8 cellular contexts compared by ENCODE assay signal in genomic region chr7:5528815-5529442, GRCh38. TPM values are rescaled to one million over a fixed set of nuclear protein-coding genes. Genes with fewer than 3 reads are reported as not detected.
DNase-seq lines count a peak whose midpoint lies in the region; ATAC-seq and TF ChIP-seq lines count a peak whose summit lies in the region.

No MANE protein-coding gene starts in this region.

- H3K9me3 ChIP-seq in naive thymus-derived CD4-positive, alpha-beta T cell (ENCODE audit: control insufficient read depth in 2 of 3, low read length in 3 of 3), result no peaks in the 10 kb centered on the region

- no peak for ATAC-seq in naive thymus-derived CD4-positive, alpha-beta T cell
- ATAC-seq in HG03097 (IDR thresholded peaks at IDR 0.05; ENCODE audit: low FRiP score, unreplicated experiment) (no peak), GM19452 (IDR thresholded peaks at IDR 0.05; ENCODE audit: unreplicated experiment) (no peak)

- no peak for TF ChIP-seq POLR2A in NB4 (IDR thresholded peaks at IDR 0.05; ENCODE audit: extremely low read depth, insufficient read length)

- peaks cover 0 to 18% (median 0%) of the 10 kb centered on the region in 5 donors for H3K27me3 Mint-ChIP-seq in naive thymus-derived CD4-positive, alpha-beta T cell

- CTCF ChIA-PET in naive thymus-derived CD4-positive, alpha-beta T cell (lab: Charles Lee), result interaction anchor here (0.6 to 1.0 kb wide), 3 partner anchors 13 to 1170 kb away, joined by 3 read pairs; no protein-coding TSS in a partner anchor

- TF ChIP-seq CTCF in AG10803 (conservative IDR thresholded peaks at IDR 0.05; ENCODE audit: low read length) (no peak), NB4 (IDR thresholded peaks at IDR 0.05; ENCODE audit: low read depth, low read length) (no peak), coronary artery (IDR thresholded peaks at IDR 0.05) (no peak)

- in situ Hi-C loops in G401 (cut with HindIII; ENCODE audit: low sequenced_read_pairs), result no loop called here

- peaks cover 11 to 20% of the 10 kb centered on the region in 2 donors for H3K4me1 ChIP-seq in naive thymus-derived CD4-positive, alpha-beta T cell (ENCODE audit: control insufficient read depth in 2 of 2, insufficient read depth in 2 of 2, low read length in 2 of 2)

- H3K9me3 Mint-ChIP-seq in naive thymus-derived CD4-positive, alpha-beta T cell, result peaks cover 0 to 26% (median 0%) of the 10 kb centered on the region in 11 donors

- H3K4me3 Mint-ChIP-seq in naive thymus-derived CD4-positive, alpha-beta T cell, result peak overlapping the region; percentile 97 to 100 (median 99)

- no peaks in the 10 kb centered on the region for H3K27me3 ChIP-seq in naive thymus-derived CD4-positive, alpha-beta T cell (ENCODE audit: control insufficient read depth in 2 of 2, insufficient read depth in 2 of 2, low read length in 2 of 2)

- H3K27ac ChIP-seq in coronary artery, result peak overlapping the region; percentile 100
- peak overlapping the region; percentile 99 for H3K27ac ChIP-seq in naive thymus-derived CD4-positive, alpha-beta T cell (ENCODE audit: low read depth, low read length)

- H3K4me3 ChIP-seq in AG10803 (ENCODE audit: low read length), result peak overlapping the region; percentile 98
- peak overlapping the region; percentile 91 for H3K4me3 ChIP-seq in NB4 (ENCODE audit: low read depth, low read length)
- H3K4me3 ChIP-seq in coronary artery, result peak overlapping the region; percentile 99
- peak overlapping the region; percentile 86 for H3K4me3 ChIP-seq in naive thymus-derived CD4-positive, alpha-beta T cell (ENCODE audit: low read length)

- intact Hi-C loops in naive thymus-derived CD4-positive, alpha-beta T cell (cut with micrococcal nuclease), result no loop called here

- DNase-seq in AG10803 (ENCODE audit: low read depth) (no peak), NB4 (ENCODE audit: low read depth) (peak; percentile 46), coronary artery (ENCODE audit: low spot score) (no peak), G401 (ENCODE audit: low spot score) (no peak), NCI-H1436 (lab: John Stamatoyannopoulos, UW) (no peak)
- DNase-seq in naive thymus-derived CD4-positive, alpha-beta T cell, result peak in 2 of 9 donors; percentile 7 to 38

- peaks cover 35 to 63% (median 48%) of the 10 kb centered on the region in 7 donors for H3K4me1 Mint-ChIP-seq in naive thymus-derived CD4-positive, alpha-beta T cell

- POLR2A ChIA-PET in naive thymus-derived CD4-positive, alpha-beta T cell (lab: Charles Lee), result interaction anchor here (0.7 to 2.1 kb wide), 8 partner anchors 12 to 294 kb away, joined by 3 to 11 read pairs (median 5); no protein-coding TSS in a partner anchor

- H3K27ac Mint-ChIP-seq in naive thymus-derived CD4-positive, alpha-beta T cell, result peak overlapping the region; percentile 87 to 99 (median 98)

- H3K36me3 ChIP-seq in naive thymus-derived CD4-positive, alpha-beta T cell (ENCODE audit: control insufficient read depth in 2 of 3, insufficient read depth in 3 of 3, low read length in 3 of 3), result peaks cover 22 to 47% (median 27%) of the 10 kb centered on the region in 3 experiments

- H3K36me3 Mint-ChIP-seq in naive thymus-derived CD4-positive, alpha-beta T cell, result peaks cover 18 to 44% (median 25%) of the 10 kb centered on the region in 5 donors

RNA-seq across cellular contexts. Expression of gene ACTB, which starts 1.5 kb away (rescaled TPM):
- over 10,000 TPM in 1 of 5 experiments, 1,000 to 10,000 TPM in 4; 2,405 to 12,292 (median 2,801) TPM for total RNA-seq in naive thymus-derived CD4-positive, alpha-beta T cell
- polyA plus RNA-seq in naive thymus-derived CD4-positive, alpha-beta T cell, result over 10,000 TPM; 11,269 to 12,728 TPM
- 1,117 and 1,407 TPM in 2 replicates for total RNA-seq in G401 (2014; rRNA removed; shearing (Covaris generic))

RNA-seq across cellular contexts. Expression of gene FBXL18, which starts 15.3 kb away (rescaled TPM):
- total RNA-seq in naive thymus-derived CD4-positive, alpha-beta T cell, result 10 to 100 TPM in 2 of 5 experiments, 1 to 10 TPM in 3; 7.3 to 13.7 (median 9.7) TPM
- polyA plus RNA-seq in naive thymus-derived CD4-positive, alpha-beta T cell, result 1 to 10 TPM; 1.6 to 2.0 TPM
- 2.7 and 3.3 TPM in 2 replicates for total RNA-seq in G401 (2014; rRNA removed; shearing (Covaris generic))
